In genomic region chrX:150119323-150119722, GRCh38 we compare ENCODE assay signal across 15 cellular contexts.
DNase-seq lines count a peak whose midpoint lies in the region; ATAC-seq lines count a peak whose summit lies in the region.
"Had no signal": no experiment of that assay in that cellular context is flagged by ENCODE, and none has a peak within 500 bp of the region (broad histone marks: within the 10 kb centered on the region; RNA-seq: fewer than 3 reads in every experiment).

No MANE protein-coding gene starts in this region.

- ATAC-seq in Right ventricle myocardium superior (ENCODE audit: poor library complexity) (peak; percentile 71), left cardiac atrium (no peak)
- ATAC-seq: A549; CD8-positive, alpha-beta T cell had no signal

- DNase-seq in NCI-H1092 (lab: John Stamatoyannopoulos, UW) (peak; percentile 1), NCI-H1092 treated with DMSO at 0.1 percent for 48 hours (lab: John Stamatoyannopoulos, UW) (no peak), Right ventricle myocardium superior (no peak), left cardiac atrium (no peak), SJCRH30 (peak; percentile 35 to 60), NCI-H2107 treated with DMSO at 0.1 percent for 48 hours (lab: John Stamatoyannopoulos, UW; ENCODE audit: unreplicated experiment) (no peak), A172 (ENCODE audit: low spot score) (no peak)
- DNase-seq: CD8-positive, alpha-beta T cell; COR-L47; DND-41; GDM1; GOT3; H9; IMR-90 had no signal

- H3K9me3 ChIP-seq in SJCRH30 (replicated peaks) = no peaks in the 10 kb centered on the region
- H3K9me3 ChIP-seq: A549 had no signal

- H3K4me1 ChIP-seq in SJCRH30 = peaks cover 11% of the 10 kb centered on the region
- H3K4me1 ChIP-seq: A549 had no signal

- no peak overlapping the region for H3K4me3 ChIP-seq in SJCRH30
- H3K4me3 ChIP-seq: A549 had no signal

- peak overlapping the region; percentile 57 for H3K27ac ChIP-seq in SJCRH30
- H3K27ac ChIP-seq: A549 had no signal

- intact Hi-C loops in Right ventricle myocardium superior (cut with DNase I) (no loop called here), left cardiac atrium (cut with DNase I) (no loop called here)

- H3K36me3 ChIP-seq in SJCRH30 = no peaks in the 10 kb centered on the region

- H3K27me3 ChIP-seq in SJCRH30 = no peaks in the 10 kb centered on the region

Comparison
In these comparisons a context has a peak if more than half of its experiments do, and no peak if none do; other contexts are left out.
1. DNase-seq: peak in NCI-H1092 (single experiment) and SJCRH30 (2 of 2); none in NCI-H1092 treated with DMSO at 0.1 percent for 48 hours (single experiment), Right ventricle myocardium superior (single experiment), left cardiac atrium (single experiment), NCI-H2107 treated with DMSO at 0.1 percent for 48 hours (single experiment) and A172 (single experiment).